1 cellular context compared by ENCODE assay signal in genomic region chr10:89283988-89284475, GRCh38.
TF ChIP-seq lines count a peak whose summit lies in the region.

No MANE protein-coding gene starts in this region.

TF ChIP-seq in GM23338, 12 proteins besides CTCF, POLR2A, EP300 and RAD21 (continued from another document):
- TF ChIP-seq REST (IDR thresholded peaks at IDR 0.05; ENCODE audit: unreplicated experiment), result no peak
- no peak for TF ChIP-seq NANOG (IDR thresholded peaks at IDR 0.05; ENCODE audit: borderline replicate concordance)
- TF ChIP-seq JUNB (IDR thresholded peaks at IDR 0.05; ENCODE audit: unreplicated experiment), result no peak
- TF ChIP-seq, protein P1, sequence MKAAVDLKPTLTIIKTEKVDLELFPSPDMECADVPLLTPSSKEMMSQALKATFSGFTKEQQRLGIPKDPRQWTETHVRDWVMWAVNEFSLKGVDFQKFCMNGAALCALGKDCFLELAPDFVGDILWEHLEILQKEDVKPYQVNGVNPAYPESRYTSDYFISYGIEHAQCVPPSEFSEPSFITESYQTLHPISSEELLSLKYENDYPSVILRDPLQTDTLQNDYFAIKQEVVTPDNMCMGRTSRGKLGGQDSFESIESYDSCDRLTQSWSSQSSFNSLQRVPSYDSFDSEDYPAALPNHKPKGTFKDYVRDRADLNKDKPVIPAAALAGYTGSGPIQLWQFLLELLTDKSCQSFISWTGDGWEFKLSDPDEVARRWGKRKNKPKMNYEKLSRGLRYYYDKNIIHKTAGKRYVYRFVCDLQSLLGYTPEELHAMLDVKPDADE (IDR thresholded peaks at IDR 0.05), result no peak
- TF ChIP-seq POLR2AphosphoS5 (IDR thresholded peaks at IDR 0.05; ENCODE audit: low read depth), result no peak
